ENCODE assay signal across 1 cellular context in the genomic region with DNA sequence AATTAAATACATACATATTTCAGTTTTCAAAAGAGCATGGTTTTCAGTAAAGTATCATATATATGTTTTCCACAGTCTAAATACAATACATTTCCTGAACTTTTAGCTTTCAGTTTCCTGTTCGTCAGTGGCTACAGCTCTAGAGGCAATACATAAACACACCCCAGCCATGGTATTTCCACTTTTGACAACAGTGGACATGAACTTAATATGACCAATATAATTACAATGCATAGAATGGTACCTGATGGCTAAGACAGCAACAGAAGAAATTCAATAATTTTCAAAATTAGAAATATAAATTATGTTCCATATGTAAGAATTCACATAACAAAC.
TF ChIP-seq lines count a peak whose summit lies in the region.

No MANE protein-coding gene starts in this region.

TF ChIP-seq in GM12878, 131 proteins besides CTCF, POLR2A, EP300 and RAD21 (continued from another document):
- no peak for TF ChIP-seq STAT1 (conservative IDR thresholded peaks at IDR 0.05)
- TF ChIP-seq TCF7 (IDR thresholded peaks at IDR 0.05; ENCODE audit: borderline replicate concordance): no peak
- no peak for TF ChIP-seq NRF1 (conservative IDR thresholded peaks at IDR 0.05; ENCODE audit: low read depth, low read length)
- TF ChIP-seq ZBED1 (IDR thresholded peaks at IDR 0.05; ENCODE audit: borderline replicate concordance): no peak
- TF ChIP-seq, protein P1, sequence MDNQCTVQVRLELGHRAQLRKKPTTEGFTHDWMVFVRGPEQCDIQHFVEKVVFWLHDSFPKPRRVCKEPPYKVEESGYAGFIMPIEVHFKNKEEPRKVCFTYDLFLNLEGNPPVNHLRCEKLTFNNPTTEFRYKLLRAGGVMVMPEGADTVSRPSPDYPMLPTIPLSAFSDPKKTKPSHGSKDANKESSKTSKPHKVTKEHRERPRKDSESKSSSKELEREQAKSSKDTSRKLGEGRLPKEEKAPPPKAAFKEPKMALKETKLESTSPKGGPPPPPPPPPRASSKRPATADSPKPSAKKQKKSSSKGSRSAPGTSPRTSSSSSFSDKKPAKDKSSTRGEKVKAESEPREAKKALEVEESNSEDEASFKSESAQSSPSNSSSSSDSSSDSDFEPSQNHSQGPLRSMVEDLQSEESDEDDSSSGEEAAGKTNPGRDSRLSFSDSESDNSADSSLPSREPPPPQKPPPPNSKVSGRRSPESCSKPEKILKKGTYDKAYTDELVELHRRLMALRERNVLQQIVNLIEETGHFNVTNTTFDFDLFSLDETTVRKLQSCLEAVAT (IDR thresholded peaks at IDR 0.05): no peak
- TF ChIP-seq EZH2 (IDR thresholded peaks at IDR 0.05; ENCODE audit: borderline replicate concordance, control insufficient read depth, low read depth, low read length): no peak
- TF ChIP-seq RFX5 (IDR thresholded peaks at IDR 0.05; ENCODE audit: low read depth, low read length): no peak
- TF ChIP-seq, protein P2, sequence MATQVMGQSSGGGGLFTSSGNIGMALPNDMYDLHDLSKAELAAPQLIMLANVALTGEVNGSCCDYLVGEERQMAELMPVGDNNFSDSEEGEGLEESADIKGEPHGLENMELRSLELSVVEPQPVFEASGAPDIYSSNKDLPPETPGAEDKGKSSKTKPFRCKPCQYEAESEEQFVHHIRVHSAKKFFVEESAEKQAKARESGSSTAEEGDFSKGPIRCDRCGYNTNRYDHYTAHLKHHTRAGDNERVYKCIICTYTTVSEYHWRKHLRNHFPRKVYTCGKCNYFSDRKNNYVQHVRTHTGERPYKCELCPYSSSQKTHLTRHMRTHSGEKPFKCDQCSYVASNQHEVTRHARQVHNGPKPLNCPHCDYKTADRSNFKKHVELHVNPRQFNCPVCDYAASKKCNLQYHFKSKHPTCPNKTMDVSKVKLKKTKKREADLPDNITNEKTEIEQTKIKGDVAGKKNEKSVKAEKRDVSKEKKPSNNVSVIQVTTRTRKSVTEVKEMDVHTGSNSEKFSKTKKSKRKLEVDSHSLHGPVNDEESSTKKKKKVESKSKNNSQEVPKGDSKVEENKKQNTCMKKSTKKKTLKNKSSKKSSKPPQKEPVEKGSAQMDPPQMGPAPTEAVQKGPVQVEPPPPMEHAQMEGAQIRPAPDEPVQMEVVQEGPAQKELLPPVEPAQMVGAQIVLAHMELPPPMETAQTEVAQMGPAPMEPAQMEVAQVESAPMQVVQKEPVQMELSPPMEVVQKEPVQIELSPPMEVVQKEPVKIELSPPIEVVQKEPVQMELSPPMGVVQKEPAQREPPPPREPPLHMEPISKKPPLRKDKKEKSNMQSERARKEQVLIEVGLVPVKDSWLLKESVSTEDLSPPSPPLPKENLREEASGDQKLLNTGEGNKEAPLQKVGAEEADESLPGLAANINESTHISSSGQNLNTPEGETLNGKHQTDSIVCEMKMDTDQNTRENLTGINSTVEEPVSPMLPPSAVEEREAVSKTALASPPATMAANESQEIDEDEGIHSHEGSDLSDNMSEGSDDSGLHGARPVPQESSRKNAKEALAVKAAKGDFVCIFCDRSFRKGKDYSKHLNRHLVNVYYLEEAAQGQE (IDR thresholded peaks at IDR 0.05; ENCODE audit: low read depth, low read length): no peak
- TF ChIP-seq NFYA (IDR thresholded peaks at IDR 0.05; ENCODE audit: borderline replicate concordance, low read depth, low read length): no peak
- TF ChIP-seq RAD51 (IDR thresholded peaks at IDR 0.05): no peak
